ENCODE assay signal across 24 cellular contexts in genomic region chr1:5386371-5386770, GRCh38.
"Had no signal": no experiment of that assay in that cellular context is flagged by ENCODE, and none has a peak within 500 bp of the region (broad histone marks: within the 10 kb centered on the region; RNA-seq: fewer than 3 reads in every experiment).

No MANE protein-coding gene starts in this region.

- ATAC-seq: naive thymus-derived CD4-positive, alpha-beta T cell; psoas muscle; right lobe of liver; stimulated activated effector memory CD8-positive, alpha-beta T cell treated with anti-CD3 and anti-CD28 coated beads, Interleukin-12 subunit alpha, Interleukin-12 subunit beta, amount 100 ng/mL, for 72 hours; stimulated activated naive B cell treated with anti-CD40 and anti-IgM and Interleukin-4, amounts not matched to agents 10 μg/mL and 1 μg/mL and 100 μg/mL, for 72 hours; upper lobe of right lung had no signal

- H3K27me3 ChIP-seq: neural progenitor cell, ovary, right atrium auricular region, right lobe of liver, thyroid gland, uterus had no signal

- H3K36me3 ChIP-seq: neural progenitor cell, ovary, right atrium auricular region, right lobe of liver, sigmoid colon, stomach, thoracic aorta, thyroid gland, transverse colon, upper lobe of right lung, uterus had no signal

- H3K4me3 ChIP-seq: neural progenitor cell, ovary, psoas muscle, right atrium auricular region, right lobe of liver, sigmoid colon, stomach, thoracic aorta, thyroid gland, transverse colon, upper lobe of right lung, uterus had no signal

- H3K27ac ChIP-seq: neural progenitor cell, ovary, parathyroid adenoma, psoas muscle, right atrium auricular region, right lobe of liver, sigmoid colon, stomach, thoracic aorta, thyroid gland, transverse colon, upper lobe of right lung, uterus had no signal

- H3K4me1 ChIP-seq: neural progenitor cell, parathyroid adenoma, psoas muscle, right atrium auricular region, right lobe of liver, sigmoid colon, stomach, transverse colon, upper lobe of right lung, uterus had no signal

- DNase-seq: naive thymus-derived CD4-positive, alpha-beta T cell; natural killer cell; occipital lobe; ovary; psoas muscle; right lobe of liver; sigmoid colon; small intestine; stimulated activated CD4-positive, alpha-beta T cell treated with anti-CD3 and anti-CD28 coated beads, Interleukin-15, amount 100 ng/mL, for 24 hours; stimulated activated CD4-positive, alpha-beta T cell treated with anti-CD3 and anti-CD28 coated beads, Interleukin-2, amount 100 ng/mL, for 24 hours; stimulated activated CD4-positive, alpha-beta T cell treated with anti-CD3 and anti-CD28 coated beads, Interleukin-2, amount 100 ng/mL, for 48 hours; stimulated activated CD4-positive, alpha-beta T cell treated with anti-CD3 and anti-CD28 coated beads, Interleukin-4, amount 100 ng/mL, for 24 hours; stimulated activated naive B cell treated with anti-CD40 and anti-IgM and Interleukin-4, amounts not matched to agents 10 μg/mL and 1 μg/mL and 100 μg/mL, for 72 hours; stimulated activated naive CD4-positive, alpha-beta T cell treated with Interleukin-2 at 50 U/mL for 16 hours; stomach; transverse colon; upper lobe of right lung; uterus had no signal

- H3K9me3 ChIP-seq: ovary, psoas muscle, right atrium auricular region, right lobe of liver, sigmoid colon, stomach, thoracic aorta, thyroid gland, transverse colon, upper lobe of right lung, uterus had no signal
